In the genomic region with DNA sequence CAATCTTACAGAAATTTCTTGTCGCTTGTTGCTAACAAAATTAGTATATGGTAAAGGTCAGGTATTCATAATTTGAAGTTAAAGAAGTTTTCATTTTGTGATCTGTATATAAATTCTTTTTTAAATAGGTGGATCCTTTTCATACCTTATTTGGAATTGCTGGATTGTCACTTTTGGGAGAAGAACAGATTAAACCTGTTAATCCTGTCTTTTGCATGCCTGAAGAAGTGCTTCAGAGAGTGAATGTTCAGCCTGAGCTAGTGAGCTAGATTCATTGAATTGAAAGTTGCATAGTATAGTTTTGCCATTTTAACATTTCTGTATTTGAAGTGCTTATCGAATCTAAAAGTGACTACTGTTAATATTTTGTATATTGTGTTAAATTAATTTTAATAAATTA, we compare ENCODE assay signal across 1 cellular context.
TF ChIP-seq lines count a peak whose summit lies in the region.

No MANE protein-coding gene starts in this region.

TF ChIP-seq in K562, 482 proteins besides CTCF, POLR2A, EP300 and RAD21:
- TF ChIP-seq ZNF551 (CRISPR knock-in tag; IDR thresholded peaks at IDR 0.05) (no peak), RBFOX2 (IDR thresholded peaks at IDR 0.05; ENCODE audit: low read depth, low read length) (0 out of 2 replicates have a peak, but pooled peaks have one; percentile 13)
- TF ChIP-seq, protein P1, sequence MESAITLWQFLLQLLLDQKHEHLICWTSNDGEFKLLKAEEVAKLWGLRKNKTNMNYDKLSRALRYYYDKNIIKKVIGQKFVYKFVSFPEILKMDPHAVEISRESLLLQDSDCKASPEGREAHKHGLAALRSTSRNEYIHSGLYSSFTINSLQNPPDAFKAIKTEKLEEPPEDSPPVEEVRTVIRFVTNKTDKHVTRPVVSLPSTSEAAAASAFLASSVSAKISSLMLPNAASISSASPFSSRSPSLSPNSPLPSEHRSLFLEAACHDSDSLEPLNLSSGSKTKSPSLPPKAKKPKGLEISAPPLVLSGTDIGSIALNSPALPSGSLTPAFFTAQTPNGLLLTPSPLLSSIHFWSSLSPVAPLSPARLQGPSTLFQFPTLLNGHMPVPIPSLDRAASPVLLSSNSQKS (CRISPR knock-in tag; IDR thresholded peaks at IDR 0.05) = no peak
- TF ChIP-seq, protein P2, sequence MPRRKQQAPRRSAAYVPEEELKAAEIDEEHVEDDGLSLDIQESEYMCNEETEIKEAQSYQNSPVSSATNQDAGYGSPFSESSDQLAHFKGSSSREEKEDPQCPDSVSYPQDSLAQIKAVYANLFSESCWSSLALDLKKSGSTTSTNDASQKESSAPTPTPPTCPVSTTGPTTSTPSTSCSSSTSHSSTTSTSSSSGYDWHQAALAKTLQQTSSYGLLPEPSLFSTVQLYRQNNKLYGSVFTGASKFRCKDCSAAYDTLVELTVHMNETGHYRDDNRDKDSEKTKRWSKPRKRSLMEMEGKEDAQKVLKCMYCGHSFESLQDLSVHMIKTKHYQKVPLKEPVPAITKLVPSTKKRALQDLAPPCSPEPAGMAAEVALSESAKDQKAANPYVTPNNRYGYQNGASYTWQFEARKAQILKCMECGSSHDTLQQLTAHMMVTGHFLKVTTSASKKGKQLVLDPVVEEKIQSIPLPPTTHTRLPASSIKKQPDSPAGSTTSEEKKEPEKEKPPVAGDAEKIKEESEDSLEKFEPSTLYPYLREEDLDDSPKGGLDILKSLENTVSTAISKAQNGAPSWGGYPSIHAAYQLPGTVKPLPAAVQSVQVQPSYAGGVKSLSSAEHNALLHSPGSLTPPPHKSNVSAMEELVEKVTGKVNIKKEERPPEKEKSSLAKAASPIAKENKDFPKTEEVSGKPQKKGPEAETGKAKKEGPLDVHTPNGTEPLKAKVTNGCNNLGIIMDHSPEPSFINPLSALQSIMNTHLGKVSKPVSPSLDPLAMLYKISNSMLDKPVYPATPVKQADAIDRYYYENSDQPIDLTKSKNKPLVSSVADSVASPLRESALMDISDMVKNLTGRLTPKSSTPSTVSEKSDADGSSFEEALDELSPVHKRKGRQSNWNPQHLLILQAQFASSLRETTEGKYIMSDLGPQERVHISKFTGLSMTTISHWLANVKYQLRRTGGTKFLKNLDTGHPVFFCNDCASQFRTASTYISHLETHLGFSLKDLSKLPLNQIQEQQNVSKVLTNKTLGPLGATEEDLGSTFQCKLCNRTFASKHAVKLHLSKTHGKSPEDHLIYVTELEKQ (CRISPR knock-in tag; IDR thresholded peaks at IDR 0.05) = no peak
